Comparison of ENCODE assay signal across 20 cellular contexts in the genomic region with DNA sequence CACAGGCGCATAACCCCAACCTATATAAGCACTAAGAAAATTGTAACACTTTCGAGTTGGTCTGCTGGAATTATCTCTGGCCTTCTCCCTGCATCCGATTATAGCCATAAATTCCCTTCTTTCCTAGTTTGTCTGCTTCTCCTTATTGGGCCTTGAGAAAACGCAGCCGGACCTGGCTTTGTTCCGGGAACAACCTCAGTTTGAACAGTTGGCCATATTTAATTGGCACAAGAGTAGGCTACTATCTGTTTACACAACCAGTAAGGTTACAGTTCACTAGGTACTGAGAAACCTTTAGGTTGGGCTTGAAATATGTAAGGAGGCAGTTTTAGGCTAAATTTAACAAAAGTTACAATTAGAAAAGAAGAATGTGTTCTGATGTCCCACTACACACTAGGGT.
DNase-seq lines count a peak whose midpoint lies in the region; ATAC-seq and TF ChIP-seq lines count a peak whose summit lies in the region.
"Had no signal": no experiment of that assay in that cellular context is flagged by ENCODE, and none has a peak within 500 bp of the region (broad histone marks: within the 10 kb centered on the region; RNA-seq: fewer than 3 reads in every experiment).

No MANE protein-coding gene starts in this region.

- DNase-seq in GM23338 (ENCODE audit: low spot score) (no peak), WERI-Rb-1 (no peak), progenitor cell of endocrine pancreas (ENCODE audit: low spot score, unreplicated experiment) (no peak), UCSD-AML1 (lab: John Stamatoyannopoulos, UW; ENCODE audit: unreplicated experiment) (no peak), immature natural killer cell (no peak)
- DNase-seq: BE2C; CD4-positive, CD25-positive, alpha-beta regulatory T cell; IMR-90; NCI-H1092 treated with DMSO at 0.1 percent for 48 hours; NCI-H1436 treated with DMSO at 0.1 percent for 48 hours; NCI-H1930; NCI-H226; NCI-H510A treated with DMSO at 0.1 percent for 48 hours; NCI-H748 treated with DMSO at 0.1 percent for 48 hours had no signal

- H3K27ac ChIP-seq in 22Rv1 (peak overlapping the region; percentile 53), GM23338 (ENCODE audit: low read depth) (no peak overlapping the region), WERI-Rb-1 (peak overlapping the region; percentile 22; the same call in 1 of the 2 replicates)
- H3K27ac ChIP-seq: A549, KMS-11, SJSA1 had no signal

- no peaks in the 10 kb centered on the region for H3K79me2 ChIP-seq in GM23338 (replicated peaks; ENCODE audit: insufficient read depth)

- H3K4me1 ChIP-seq in GM23338 (ENCODE audit: insufficient read depth), result no peaks in the 10 kb centered on the region
- H3K4me1 ChIP-seq: A549, BE2C had no signal

- H3K27me3 Mint-ChIP-seq in GM23338 (ENCODE audit: insufficient read depth, low read depth, poor library complexity), result peaks cover 1% of the 10 kb centered on the region
- no peaks in the 10 kb centered on the region for H3K27me3 Mint-ChIP-seq in progenitor cell of endocrine pancreas
- H3K27me3 Mint-ChIP-seq in activated T-helper 17 cell treated with anti-CD3 and anti-CD28 coated beads, Interleukin-2, amount 50 U/mL, for 72 hours, result no peaks in the 10 kb centered on the region
- peaks cover 0 to 3% (median 2%) of the 10 kb centered on the region in 3 donors for H3K27me3 Mint-ChIP-seq in immature natural killer cell (ENCODE audit: low read depth in 3 of 3)

- no peak for ATAC-seq in GM23338
- ATAC-seq in activated T-helper 17 cell treated with anti-CD3 and anti-CD28 coated beads, Interleukin-2, amount 50 U/mL, for 72 hours (replicated peaks), result no peak
- ATAC-seq: A549, HCT116 had no signal

- no peak overlapping the region for H3K27ac Mint-ChIP-seq in GM23338
- peak overlapping the region; percentile 46 for H3K27ac Mint-ChIP-seq in progenitor cell of endocrine pancreas
- H3K27ac Mint-ChIP-seq in activated T-helper 17 cell treated with anti-CD3 and anti-CD28 coated beads, Interleukin-2, amount 50 U/mL, for 72 hours, result no peak overlapping the region
- H3K27ac Mint-ChIP-seq in immature natural killer cell, result no peak overlapping the region
- H3K27ac Mint-ChIP-seq: CD4-positive, CD25-positive, alpha-beta regulatory T cell had no signal

- 0 out of 3 replicates have a peak, but pooled peaks cover 2% of the 10 kb centered on the region for H3K9me3 Mint-ChIP-seq in GM23338
- H3K9me3 Mint-ChIP-seq in progenitor cell of endocrine pancreas (ENCODE audit: low read depth), result peaks cover 4% of the 10 kb centered on the region
- H3K9me3 Mint-ChIP-seq in activated T-helper 17 cell treated with anti-CD3 and anti-CD28 coated beads, Interleukin-2, amount 50 U/mL, for 72 hours, result no peaks in the 10 kb centered on the region
- H3K9me3 Mint-ChIP-seq in immature natural killer cell, result peaks cover 0 to 6% (median 0%) of the 10 kb centered on the region in 6 donors

- no peak overlapping the region for H3K4me2 ChIP-seq in GM23338
- H3K4me2 ChIP-seq: A549, KMS-11 had no signal

- TF ChIP-seq CTCF in 22Rv1 (IDR thresholded peaks at IDR 0.05), result no peak
- TF ChIP-seq CTCF in GM23338 (conservative IDR thresholded peaks at IDR 0.05; ENCODE audit: low read depth in 2 of 2), result no peak
- no peak for TF ChIP-seq CTCF in WERI-Rb-1 (IDR thresholded peaks at IDR 0.05; ENCODE audit: low read depth, low read length)
- TF ChIP-seq CTCF in progenitor cell of endocrine pancreas (IDR thresholded peaks at IDR 0.05; ENCODE audit: unreplicated experiment), result no peak

- H3K4me3 ChIP-seq in GM23338 (no peak overlapping the region), WERI-Rb-1 (ENCODE audit: low read depth, low read length) (no peak overlapping the region)
- H3K4me3 ChIP-seq: A549, SJSA1 had no signal

- H3K36me3 Mint-ChIP-seq in GM23338 (ENCODE audit: low read depth) (no peaks in the 10 kb centered on the region), progenitor cell of endocrine pancreas (ENCODE audit: insufficient read depth) (peaks cover 2% of the 10 kb centered on the region), immature natural killer cell (no peaks in the 10 kb centered on the region)
- no peaks in the 10 kb centered on the region for H3K36me3 Mint-ChIP-seq in activated T-helper 17 cell treated with anti-CD3 and anti-CD28 coated beads, Interleukin-2, amount 50 U/mL, for 72 hours (ENCODE audit: low read depth)
- H3K36me3 Mint-ChIP-seq: CD4-positive, CD25-positive, alpha-beta regulatory T cell had no signal

- no peaks in the 10 kb centered on the region for H4K20me1 ChIP-seq in GM23338 (replicated peaks; ENCODE audit: insufficient read depth)

- no peaks in the 10 kb centered on the region for H3K36me3 ChIP-seq in GM23338 (ENCODE audit: insufficient read depth)
- H3K36me3 ChIP-seq in WERI-Rb-1, result no peaks in the 10 kb centered on the region
- H3K36me3 ChIP-seq: BE2C, SJSA1 had no signal

- H3K9me3 ChIP-seq in WERI-Rb-1 (ENCODE audit: severe bottlenecking), result peaks cover 2% of the 10 kb centered on the region
- H3K9me3 ChIP-seq: A549, BE2C, SJSA1 had no signal

- H2AFZ ChIP-seq in GM23338, result peak overlapping the region; percentile 86; the same call in 1 of the 2 replicates

- H3K9me2 ChIP-seq in GM23338 (ENCODE audit: insufficient read depth), result no peaks in the 10 kb centered on the region

- H3K27me3 ChIP-seq in GM23338 (ENCODE audit: insufficient read depth), result no peaks in the 10 kb centered on the region
- no peaks in the 10 kb centered on the region for H3K27me3 ChIP-seq in WERI-Rb-1 (ENCODE audit: insufficient read depth, low read depth, severe bottlenecking)
- H3K27me3 ChIP-seq: BE2C, SJSA1 had no signal

- H3K4me3 Mint-ChIP-seq in GM23338 (no peak overlapping the region), progenitor cell of endocrine pancreas (ENCODE audit: low read depth) (no peak overlapping the region), immature natural killer cell (no peak overlapping the region)
- no peak overlapping the region for H3K4me3 Mint-ChIP-seq in activated T-helper 17 cell treated with anti-CD3 and anti-CD28 coated beads, Interleukin-2, amount 50 U/mL, for 72 hours
- H3K4me3 Mint-ChIP-seq: CD4-positive, CD25-positive, alpha-beta regulatory T cell had no signal

- H3F3A ChIP-seq in GM23338 (replicated peaks; ENCODE audit: low read depth), result no peaks in the 10 kb centered on the region

- H3K4me1 Mint-ChIP-seq in GM23338 (peaks cover under 1% of the 10 kb centered on the region), progenitor cell of endocrine pancreas (ENCODE audit: low read depth) (peaks cover 21% of the 10 kb centered on the region), immature natural killer cell (no peaks in the 10 kb centered on the region)
- H3K4me1 Mint-ChIP-seq in activated T-helper 17 cell treated with anti-CD3 and anti-CD28 coated beads, Interleukin-2, amount 50 U/mL, for 72 hours, result no peaks in the 10 kb centered on the region
- H3K4me1 Mint-ChIP-seq: CD4-positive, CD25-positive, alpha-beta regulatory T cell had no signal

TF ChIP-seq in GM23338, 12 proteins besides CTCF, POLR2A, EP300 and RAD21 (continues in another document):
- TF ChIP-seq NANOG (IDR thresholded peaks at IDR 0.05; ENCODE audit: borderline replicate concordance) (no peak), JUNB (IDR thresholded peaks at IDR 0.05; ENCODE audit: unreplicated experiment) (no peak), ZNF114 (CRISPR knock-in tag; IDR thresholded peaks at IDR 0.05) (no peak), POLR2AphosphoS5 (IDR thresholded peaks at IDR 0.05; ENCODE audit: low read depth) (no peak), EZH2phosphoT487 (IDR thresholded peaks at IDR 0.05; ENCODE audit: unreplicated experiment) (no peak), CREB1 (CRISPR knock-in tag; IDR thresholded peaks at IDR 0.05; ENCODE audit: low read depth) (no peak)
